Comparison of ENCODE assay signal across 12 cellular contexts in genomic region chr14:76376409-76376877, GRCh38. TPM values are rescaled to one million over a fixed set of nuclear protein-coding genes. Genes with fewer than 3 reads are reported as not detected.
DNase-seq lines count a peak whose midpoint lies in the region; ATAC-seq and TF ChIP-seq lines count a peak whose summit lies in the region.
"Had no signal": no experiment of that assay in that cellular context is flagged by ENCODE, and none has a peak within 500 bp of the region (broad histone marks: within the 10 kb centered on the region; RNA-seq: fewer than 3 reads in every experiment).

No MANE protein-coding gene starts in this region.

- H3K4me1 Mint-ChIP-seq in endodermal cell (peaks cover 11% of the 10 kb centered on the region), mesothelial cell of epicardium (peaks cover 13% of the 10 kb centered on the region), CD14-positive monocyte (peaks cover 3% of the 10 kb centered on the region)

- no peak overlapping the region for H3K27ac Mint-ChIP-seq in endodermal cell
- H3K27ac Mint-ChIP-seq in mesothelial cell of epicardium = no peak overlapping the region
- H3K27ac Mint-ChIP-seq in CD14-positive monocyte = no peak overlapping the region
- H3K27ac Mint-ChIP-seq: B cell, memory B cell had no signal

- H3K4me1 ChIP-seq in right atrium auricular region (peaks cover 0 to 15% of the 10 kb centered on the region in 2 donors), endodermal cell (ENCODE audit: control insufficient read depth, insufficient read depth, low read length) (peaks cover 4% of the 10 kb centered on the region), tibial artery (peaks cover 0 to 24% (median 19%) of the 10 kb centered on the region in 4 donors)

- 0 to 1% methylated on average over 4 to 12 of the region's 16 CpGs for WGBS in endodermal cell (ENCODE audit: insufficient coverage in 1 of 2, insufficient read length in 1 of 2), 2 experiments

- no peak for ATAC-seq in HG03571 (IDR thresholded peaks at IDR 0.05; ENCODE audit: unreplicated experiment)
- no peak for ATAC-seq in HG03039 (IDR thresholded peaks at IDR 0.05; ENCODE audit: unreplicated experiment)

- H3K36me3 ChIP-seq in right atrium auricular region (no peaks in the 10 kb centered on the region), endodermal cell (ENCODE audit: control insufficient read depth, insufficient read depth, low read length) (no peaks in the 10 kb centered on the region), tibial artery (no peaks in the 10 kb centered on the region)

- H3K4me3 ChIP-seq in right atrium auricular region (peak overlapping the region; percentile 0 to 33), endodermal cell (ENCODE audit: low read length) (peak overlapping the region; percentile 83), tibial artery (peak overlapping the region; percentile 31 to 40)

- H3K27me3 ChIP-seq in right atrium auricular region (peaks cover 6 to 15% of the 10 kb centered on the region in 2 donors), endodermal cell (ENCODE audit: control insufficient read depth, insufficient read depth, low read length, poor library complexity, severe bottlenecking) (peaks cover 88% of the 10 kb centered on the region), tibial artery (peaks cover 0 to 73% of the 10 kb centered on the region in 2 donors)

- H3K9me3 Mint-ChIP-seq in endodermal cell (no peaks in the 10 kb centered on the region), mesothelial cell of epicardium (no peaks in the 10 kb centered on the region), CD14-positive monocyte (peaks cover 0 to 10% (median 4%) of the 10 kb centered on the region in 7 donors)
- H3K9me3 Mint-ChIP-seq: memory B cell had no signal

- H3K36me3 Mint-ChIP-seq in endodermal cell (ENCODE audit: low read depth) (no peaks in the 10 kb centered on the region), mesothelial cell of epicardium (no peaks in the 10 kb centered on the region), CD14-positive monocyte (no peaks in the 10 kb centered on the region)
- H3K36me3 Mint-ChIP-seq: memory B cell had no signal

- H3K9me3 ChIP-seq in right atrium auricular region = no peaks in the 10 kb centered on the region
- no peaks in the 10 kb centered on the region for H3K9me3 ChIP-seq in endodermal cell (ENCODE audit: control insufficient read depth, low read length)
- H3K9me3 ChIP-seq in tibial artery = no peaks in the 10 kb centered on the region

- DNase-seq in right atrium auricular region (ENCODE audit: low spot score) (no peak), cardiac septum (ENCODE audit: low spot score) (no peak), endodermal cell (no peak), mesothelial cell of epicardium (ENCODE audit: low spot score in 2 of 2, unreplicated experiment in 2 of 2) (no peak), tibial artery (no peak), CD14-positive monocyte (ENCODE audit: low spot score) (no peak)
- DNase-seq: activated CD4-positive, alpha-beta T cell treated with anti-CD3 and anti-CD28 coated beads for 4 hours; SHP77 had no signal

- H3K9ac ChIP-seq in endodermal cell (ENCODE audit: extremely low read depth, low read length, poor library complexity, severe bottlenecking) = no peak overlapping the region

- H3K27ac ChIP-seq in right atrium auricular region (no peak overlapping the region), endodermal cell (ENCODE audit: low read depth, low read length) (no peak overlapping the region), tibial artery (no peak overlapping the region)

- TF ChIP-seq CTCF in right atrium auricular region (IDR thresholded peaks at IDR 0.05) (no peak), endodermal cell (conservative IDR thresholded peaks at IDR 0.05) (no peak), mesothelial cell of epicardium (IDR thresholded peaks at IDR 0.05; ENCODE audit: unreplicated experiment) (no peak), tibial artery (IDR thresholded peaks at IDR 0.05) (no peak), CD14-positive monocyte (IDR thresholded peaks at IDR 0.05) (no peak)

- H3K4me3 Mint-ChIP-seq in endodermal cell (peak overlapping the region; percentile 62), mesothelial cell of epicardium (peak overlapping the region; percentile 61), CD14-positive monocyte (peak overlapping the region in 1 of 2 donors; percentile 87)
- H3K4me3 Mint-ChIP-seq: B cell, memory B cell had no signal

- intact Hi-C loops in cardiac septum (cut with DNase I) = no loop called here
- intact Hi-C loops in tibial artery (cut with DNase I; ENCODE audit: low total_unique reads) = no loop called here
- intact Hi-C loops in CD14-positive monocyte (cut with micrococcal nuclease) = no loop called here

- peaks cover 95% of the 10 kb centered on the region for H3K27me3 Mint-ChIP-seq in endodermal cell (ENCODE audit: insufficient read depth)
- H3K27me3 Mint-ChIP-seq in mesothelial cell of epicardium (ENCODE audit: low read depth) = peaks cover 100% of the 10 kb centered on the region
- H3K27me3 Mint-ChIP-seq in CD14-positive monocyte (ENCODE audit: low read depth in 3 of 3) = peaks cover 71 to 88% (median 84%) of the 10 kb centered on the region in 3 donors

RNA-seq across cellular contexts. Expression of gene ESRRB, which starts 0.5 kb away (rescaled TPM):
- 10 to 100 TPM; 10.0 to 14.8 TPM for total RNA-seq in right atrium auricular region
- total RNA-seq in cardiac septum = 8.7 TPM
- total RNA-seq in endodermal cell = 1 to 10 TPM; 1.1 to 1.2 TPM
- 1.0 TPM for polyA plus RNA-seq in endodermal cell (2013, experiment 1 of 2)
- polyA plus RNA-seq in endodermal cell (2013, experiment 2 of 2) = 0.79 TPM
- total RNA-seq in mesothelial cell of epicardium = 0.14 to 0.22 TPM (median 0.16 TPM) in 3 replicates
- polyA plus RNA-seq in CD14-positive monocyte = not detected
- total RNA-seq: B cell had no signal

Comparison
In these comparisons a context has a peak if more than half of its experiments do, and no peak if none do; other contexts are left out.
1. H3K4me3 ChIP-seq: peak in every context shown above with its lines; median percentile 83 in endodermal cell; 36 in tibial artery; 16 in right atrium auricular region.